Comparison of ENCODE assay signal across 8 cellular contexts in genomic region chr2:199228887-199229819, GRCh38.
DNase-seq lines count a peak whose midpoint lies in the region; ATAC-seq and TF ChIP-seq lines count a peak whose summit lies in the region.

No MANE protein-coding gene starts in this region.

- H3K4me3 ChIP-seq in vagina, result no peak overlapping the region

- no peak for TF ChIP-seq POLR2A in vagina (IDR thresholded peaks at IDR 0.05)

- no peaks in the 10 kb centered on the region for H3K36me3 ChIP-seq in vagina

- H3K4me1 ChIP-seq in vagina, result no peaks in the 10 kb centered on the region

- no peaks in the 10 kb centered on the region for H3K27me3 ChIP-seq in vagina

- H3K27ac ChIP-seq in vagina, result no peak overlapping the region

- no peak for TF ChIP-seq CTCF in AG09319 (IDR thresholded peaks at IDR 0.05; ENCODE audit: low read depth, low read length)
- TF ChIP-seq CTCF in vagina (IDR thresholded peaks at IDR 0.05), result no peak

- H3K9me3 ChIP-seq in vagina, result no peaks in the 10 kb centered on the region

- intact Hi-C loops in vagina (cut with DNase I), result no loop called here

- peak; percentile 95 for ATAC-seq in GM18909 (IDR thresholded peaks at IDR 0.05; ENCODE audit: poor library complexity, unreplicated experiment)
- ATAC-seq in HG03354 (IDR thresholded peaks at IDR 0.05; ENCODE audit: poor library complexity, severe bottlenecking, unreplicated experiment), result peak; percentile 92

- DNase-seq in AG09319 (ENCODE audit: extremely low read depth, low read depth) (peak; percentile 77), SW480 (ENCODE audit: low spot score) (peak; percentile 75), non-pigmented ciliary epithelial cell (ENCODE audit: low read depth) (peak; percentile 97), foreskin melanocyte (no peak), NCI-H2227 treated with DMSO at 0.1 percent for 48 hours (lab: John Stamatoyannopoulos, UW) (no peak), vagina (ENCODE audit: extremely low spot score in 2 of 2) (no peak)

Comparison
In these comparisons a context has a peak if more than half of its experiments do, and no peak if none do; other contexts are left out.
1. DNase-seq: peak in AG09319 (single experiment), SW480 (single experiment) and non-pigmented ciliary epithelial cell (single experiment); none in foreskin melanocyte (single experiment), NCI-H2227 treated with DMSO at 0.1 percent for 48 hours (single experiment) and vagina (0 of 2).